20 cellular contexts compared by ENCODE assay signal in the genomic region with DNA sequence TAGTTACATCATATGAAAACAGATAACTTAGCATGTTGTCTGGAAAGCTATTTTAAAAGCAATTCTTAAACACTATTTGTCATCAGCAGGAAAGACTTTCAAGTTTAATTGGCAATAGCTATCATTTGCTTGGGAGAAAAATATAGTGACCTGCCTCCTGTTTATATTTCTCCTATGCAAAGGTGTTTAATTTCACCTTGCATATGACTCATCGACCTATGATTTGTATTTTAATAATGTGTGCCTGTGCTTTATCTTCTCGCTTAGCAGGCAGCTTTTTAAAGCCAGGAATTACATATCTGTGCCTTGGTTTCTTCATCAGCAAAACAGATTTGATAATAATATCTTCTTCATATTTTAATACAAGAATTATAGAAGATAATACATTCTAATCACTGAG.
"Had no signal": no experiment of that assay in that cellular context is flagged by ENCODE, and none has a peak within 500 bp of the region (broad histone marks: within the 10 kb centered on the region; RNA-seq: fewer than 3 reads in every experiment).

No MANE protein-coding gene starts in this region.

- H3K27ac ChIP-seq: adrenal gland, Peyer's patch had no signal

- DNase-seq: activated CD4-positive, alpha-beta T cell treated with anti-CD3 and anti-CD28 coated beads for 4 hours; activated CD8-positive, alpha-beta memory T cell treated with anti-CD3 and anti-CD28 coated beads, Interleukin-2, amount 50 U/mL, for 4 hours; activated CD8-positive, alpha-beta T cell treated with anti-CD3 and anti-CD28 coated beads for 36 hours; activated gamma-delta T cell treated with Interleukin-2 at 50 U/mL for 16 hours; activated naive CD4-positive, alpha-beta T cell treated with anti-CD3 and anti-CD28 coated beads, Interleukin-2, amount 50 U/mL, for 16 hours; activated naive CD8-positive, alpha-beta T cell treated with anti-CD3 and anti-CD28 coated beads, Interleukin-2, amount 10 ng/mL, durations not matched to agents 7 days and 5 days; activated T-cell treated with anti-CD3 and anti-CD28 coated beads, Interleukin-2, amount 50 U/mL, for 72 hours; adrenal gland; anterior cingulate cortex; Karpas-422; NCI-H1048; NCI-H1694; NCI-H2029; NCI-H2227 treated with DMSO at 0.1 percent for 48 hours; NCI-H526; NCI-H82; NK-92 treated with Interleukin-12 subunit alpha and Interleukin-12 subunit beta, amount 100 ng/mL, for 24 hours; Peyer's patch; SHP77 treated with DMSO at 0.1 percent for 48 hours had no signal

- H3K4me3 ChIP-seq: adrenal gland, K562, Peyer's patch had no signal
